21 cellular contexts compared by ENCODE assay signal in the genomic region with DNA sequence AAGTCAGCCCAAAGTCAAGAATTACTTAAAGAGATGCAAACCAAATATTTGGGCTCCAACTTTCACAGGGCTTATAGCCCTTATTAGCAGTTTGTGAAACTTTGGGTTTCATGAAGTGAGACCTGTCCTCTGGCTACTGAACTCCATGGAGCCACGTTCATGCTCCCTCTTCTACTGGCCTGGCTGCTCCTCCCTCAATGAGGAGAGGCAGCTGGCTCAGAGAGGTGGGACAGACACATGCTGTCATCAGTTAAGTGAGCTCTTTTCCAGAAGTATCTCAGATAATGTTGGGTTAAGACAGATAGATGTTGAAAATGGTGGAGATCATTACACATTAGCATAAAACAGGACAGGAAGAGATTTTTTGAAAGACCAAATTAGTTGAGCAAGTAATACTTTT. TPM values are rescaled to one million over a fixed set of nuclear protein-coding genes. Genes with fewer than 3 reads are reported as not detected.
DNase-seq lines count a peak whose midpoint lies in the region; ATAC-seq, FAIRE-seq and TF ChIP-seq lines count a peak whose summit lies in the region.
"Had no signal": no experiment of that assay in that cellular context is flagged by ENCODE, and none has a peak within 500 bp of the region (broad histone marks: within the 10 kb centered on the region; RNA-seq: fewer than 3 reads in every experiment).

No MANE protein-coding gene starts in this region.

- DNase-seq in left ventricle myocardium superior (no peak), heart left ventricle (no peak), SK-N-MC (ENCODE audit: low read depth, low spot score) (no peak), GM12878 (ENCODE audit: low read depth, low spot score) (no peak), GM12891 (ENCODE audit: insufficient read length, low spot score) (no peak)
- DNase-seq: activated CD4-positive, alpha-beta T cell treated with anti-CD3 and anti-CD28 coated beads for 48 hours; activated effector memory CD4-positive, alpha-beta T cell treated with anti-CD3 and anti-CD28 coated beads, Interleukin-2, amount 50 U/mL, for 16 hours; GM23248; hypothalamus; immature natural killer cell; KG1; mesendoderm; MV-4-11; NCI-H146; NCI-H446; NCI-H82; upper lobe of left lung had no signal

- no peak for TF ChIP-seq CTCF in heart left ventricle (IDR thresholded peaks at IDR 0.05)
- TF ChIP-seq CTCF in GM12878 (IDR thresholded peaks at IDR 0.05 in 2 of 3, conservative IDR thresholded peaks at IDR 0.05 in 1 of 3; ENCODE audit: control insufficient read depth in 2 of 3, extremely low read depth in 1 of 3, insufficient read depth in 1 of 3, low read depth in 3 of 3, low read length in 3 of 3) = no peak

- no peak overlapping the region for H2AFZ ChIP-seq in GM12878 (ENCODE audit: control insufficient read depth, low read depth, low read length)
- H2AFZ ChIP-seq: GM23248 had no signal

- H3K27me3 ChIP-seq in heart left ventricle = no peaks in the 10 kb centered on the region
- H3K27me3 ChIP-seq in GM12878 (replicated peaks in 1 of 2; ENCODE audit: control insufficient read depth in 2 of 2, insufficient read depth in 2 of 2, low read length in 1 of 2) = no peaks in the 10 kb centered on the region
- H3K27me3 ChIP-seq: upper lobe of left lung had no signal

- no peak overlapping the region for H3K27ac ChIP-seq in heart left ventricle
- H3K27ac ChIP-seq in SK-N-MC = peak overlapping the region; percentile 19; the same call in 1 of the 2 replicates
- H3K27ac ChIP-seq in GM12878 (ENCODE audit: control insufficient read depth, insufficient read depth) = no peak overlapping the region
- H3K27ac ChIP-seq: C4-2B, GM23248, upper lobe of left lung had no signal

- in situ Hi-C loops in GM12878 (cut with MboI) = no loop called here

- RAD21 ChIA-PET in GM12878 (lab: Charles Lee; ENCODE audit: unreplicated experiment) = no interaction called here

- no peak overlapping the region for H3K9ac ChIP-seq in SK-N-MC (ENCODE audit: insufficient read length)
- no peak overlapping the region for H3K9ac ChIP-seq in GM12878 (ENCODE audit: control insufficient read depth, insufficient read depth, low read length)
- H3K9ac ChIP-seq: GM23248 had no signal

- SMC1A ChIA-PET in GM12878 (lab: Charles Lee; ENCODE audit: uncharacterized antibody, unreplicated experiment) = no interaction called here

- BruUV-seq in GM12878 (replicated peaks; lab: Mats Ljungman, UMichigan) = no TSS peak

- TF ChIP-seq POLR2A in heart left ventricle (IDR thresholded peaks at IDR 0.05) (no peak), GM12878 (IDR thresholded peaks at IDR 0.05; ENCODE audit: low read depth, low read length) (no peak), GM12891 (IDR thresholded peaks at IDR 0.05; ENCODE audit: low read depth, low read length) (no peak)

- peaks cover 3% of the 10 kb centered on the region for H3K79me2 ChIP-seq in GM12878 (ENCODE audit: control insufficient read depth, insufficient read depth, low read length)

- H3K4me1 ChIP-seq in heart left ventricle = peaks cover 0 to 19% (median 2%) of the 10 kb centered on the region in 12 donors
- peaks cover 22% of the 10 kb centered on the region for H3K4me1 ChIP-seq in GM12878 (ENCODE audit: control insufficient read depth, insufficient read depth, low read length)

- POLR2A ChIA-PET in GM12878 (lab: Charles Lee) = no interaction called here

- 36 to 55% (median 45%) methylated on average over 1 of the region's 1 CpG for WGBS in heart left ventricle, 4 donors
- WGBS in GM12878 (ENCODE audit: insufficient coverage, insufficient replicate concordance, low lambda C conversion rate, missing lambda C conversion rate) = 95% methylated on average over 1 of the region's 1 CpG

- intact Hi-C loops in left ventricle myocardium superior (cut with micrococcal nuclease) = no loop called here
- intact Hi-C loops in heart left ventricle (cut with DNase I) = loop anchor here in 4 of 10 donors (10.0 kb wide), 2 partner anchors 101 to 121 kb away; a partner anchor contains a TSS
- intact Hi-C loops in GM12878 (cut with micrococcal nuclease; ENCODE audit: unreplicated experiment) = no loop called here

- peak; percentile 68 for FAIRE-seq in GM12878 (lab: Jason Lieb, UNC)
- no peak for FAIRE-seq in GM12891 (lab: Jason Lieb, UNC)

- CTCF ChIA-PET in GM12878 (lab: Yijun Ruan, JAX) = no interaction called here

- H3K36me3 ChIP-seq in heart left ventricle (peaks cover 0 to 100% (median 98%) of the 10 kb centered on the region in 9 donors), SK-N-MC (ENCODE audit: insufficient read depth, low read length) (peaks cover 62% of the 10 kb centered on the region), GM12878 (ENCODE audit: control insufficient read depth in 2 of 2, insufficient read depth in 2 of 2, low read length in 1 of 2) (peaks cover 31 to 71% of the 10 kb centered on the region in 2 experiments)

- no peak overlapping the region for H3K4me2 ChIP-seq in GM12878 (ENCODE audit: control insufficient read depth, insufficient read depth)

- no peaks in the 10 kb centered on the region for H4K20me1 ChIP-seq in GM12878 (ENCODE audit: control insufficient read depth, insufficient read depth)

- no peak for TF ChIP-seq RAD21 in GM12878 (IDR thresholded peaks at IDR 0.05; ENCODE audit: insufficient read depth, low read depth, low read length)

- no peak for TF ChIP-seq EP300 in GM12878 (IDR thresholded peaks at IDR 0.05; ENCODE audit: borderline replicate concordance in 1 of 2, control insufficient read depth in 1 of 2, low read depth in 2 of 2, low read length in 2 of 2)

- ATAC-seq in left ventricle myocardium superior = peak; percentile 33
- no peak for ATAC-seq in heart left ventricle
- no peak for ATAC-seq in GM12878
- ATAC-seq in HG02759 (IDR thresholded peaks at IDR 0.05; ENCODE audit: unreplicated experiment) = no peak
- no peak for ATAC-seq in GM19023 (IDR thresholded peaks at IDR 0.05; ENCODE audit: unreplicated experiment)

- H3K4me3 ChIP-seq in heart left ventricle (no peak overlapping the region), SK-N-MC (no peak overlapping the region), GM12878 (no peak overlapping the region)
- H3K4me3 ChIP-seq: GM23248, skin epidermis, upper lobe of left lung had no signal

- H3K9me3 ChIP-seq in heart left ventricle (no peaks in the 10 kb centered on the region), SK-N-MC (ENCODE audit: low read depth, low read length) (no peaks in the 10 kb centered on the region), GM12878 (replicated peaks; ENCODE audit: control insufficient read depth, insufficient read depth, low read length) (no peaks in the 10 kb centered on the region)
- H3K9me3 ChIP-seq: upper lobe of left lung had no signal

TF ChIP-seq in GM12891, 5 proteins besides CTCF, POLR2A, EP300 and RAD21:
- TF ChIP-seq POLR2AphosphoS5 (IDR thresholded peaks at IDR 0.05; ENCODE audit: low read depth, low read length) (no peak), POU2F2 (IDR thresholded peaks at IDR 0.05; ENCODE audit: low read depth, low read length) (no peak), TAF1 (IDR thresholded peaks at IDR 0.05; ENCODE audit: low read depth, low read length) (no peak), SPI1 (IDR thresholded peaks at IDR 0.05; ENCODE audit: low read depth, low read length) (no peak), PAX5 (IDR thresholded peaks at IDR 0.05; ENCODE audit: insufficient read depth, low read length, severe bottlenecking) (no peak)
TF ChIP-seq in GM12891: peak in this region for 0.

RNA-seq across cellular contexts. Expression of a gene that starts 19.4 kb away (rescaled TPM):
- total RNA-seq in left ventricle myocardium superior (153 TPM), heart left ventricle (100 to 1,000 TPM in 3 of 9 donors, 10 to 100 TPM in 6; 80.9 to 133 (median 88.8) TPM), GM12878 (2014; rRNA removed) (51.5 and 58.9 TPM in 2 replicates), GM12878 (2014; rRNA removed; fragmentation: Illumina TruSeq; extraction: Trizol) (37.3 and 37.9 TPM in 2 replicates), GM12878 (2021) (72.5 and 76.2 TPM in 2 replicates)
- polyA plus RNA-seq in heart left ventricle (100 to 1,000 TPM; 117 to 173 TPM), GM12878 (2011; rRNA removed) (66.0 and 72.9 TPM in 2 replicates), GM12878 (2014; fragmentation: Illumina TruSeq; extraction: Trizol) (47.7 and 51.2 TPM in 2 replicates), GM12878 (2014; fragmentation: Nextera tagmentation; extraction: Ambion mirVana) (10 to 100 TPM; 17.0 to 43.6 TPM), GM12878 (2014; rRNA removed) (79.7 and 83.9 TPM in 2 replicates), GM12878 (2016; fragmentation: Nextera tagmentation; extraction: Ambion mirVana) (100 to 1,000 TPM; 112 to 114 TPM)
- total RNA-seq in GM12878 (2013; cell fraction: nucleolus; rRNA removed) = 94.6 and 97.5 TPM in 2 replicates
- polyA plus RNA-seq in GM12878 (2011; ENCODE audit: low read depth) = 13.9 TPM
- polyA plus RNA-seq in GM12878 (2011; cell fraction: cytosol; rRNA removed) = 33.4 and 63.0 TPM in 2 replicates
- 128 and 156 TPM in 2 replicates for polyA plus RNA-seq in GM12878 (2011; cell fraction: nucleus; rRNA removed)
- 37.1 and 48.9 TPM in 2 replicates for polyA plus RNA-seq in GM12878 (2012)
- polyA minus RNA-seq in GM12878 (2011; rRNA and poly(A)+ RNA removed) = 21.5 and 26.0 TPM in 2 replicates
- polyA minus RNA-seq in GM12878 (2011; cell fraction: cytosol; rRNA and poly(A)+ RNA removed) = 9.3 and 13.4 TPM in 2 replicates
- 40.4 and 82.9 TPM in 2 replicates for polyA minus RNA-seq in GM12878 (2011; cell fraction: nucleus; rRNA and poly(A)+ RNA removed)
- 55.5 TPM for polyA plus RNA-seq in GM12891 (2012; ENCODE audit: low read depth, missing spikeins)

RNA-seq across cellular contexts. Expression of a gene that starts 53.3 kb away (rescaled TPM):
- 17.8 TPM for total RNA-seq in left ventricle myocardium superior
- total RNA-seq in heart left ventricle = 10 to 100 TPM; 17.9 to 24.1 (median 21.6) TPM
- polyA plus RNA-seq in heart left ventricle = 10 to 100 TPM in 1 of 2 donors, 1 to 10 TPM in 1; 5.1 to 17.5 TPM
- 48.9 and 49.4 TPM in 2 replicates for total RNA-seq in GM12878 (2013; cell fraction: nucleolus; rRNA removed)
- 12.0 and 13.8 TPM in 2 replicates for total RNA-seq in GM12878 (2014; rRNA removed)
- total RNA-seq in GM12878 (2014; rRNA removed; fragmentation: Illumina TruSeq; extraction: Trizol) = 10.2 and 11.0 TPM in 2 replicates
- 10.7 and 11.9 TPM in 2 replicates for total RNA-seq in GM12878 (2021)
- polyA plus RNA-seq in GM12878 (2011; ENCODE audit: low read depth) = 6.1 TPM
- polyA plus RNA-seq in GM12878 (2011; rRNA removed) = 10.9 and 11.1 TPM in 2 replicates
- polyA plus RNA-seq in GM12878 (2011; cell fraction: cytosol; rRNA removed) = 7.6 and 8.4 TPM in 2 replicates
- 19.1 and 19.3 TPM in 2 replicates for polyA plus RNA-seq in GM12878 (2011; cell fraction: nucleus; rRNA removed)
- polyA plus RNA-seq in GM12878 (2012) = 6.3 and 7.7 TPM in 2 replicates
- polyA plus RNA-seq in GM12878 (2014; fragmentation: Illumina TruSeq; extraction: Trizol) = 7.8 and 8.4 TPM in 2 replicates
- polyA plus RNA-seq in GM12878 (2014; fragmentation: Nextera tagmentation; extraction: Ambion mirVana) = 1 to 10 TPM; 2.0 to 2.1 TPM
- 7.2 and 7.4 TPM in 2 replicates for polyA plus RNA-seq in GM12878 (2014; rRNA removed)
- polyA plus RNA-seq in GM12878 (2016; fragmentation: Nextera tagmentation; extraction: Ambion mirVana) = 10 to 100 TPM; 13.4 to 17.5 TPM
- 15.4 and 15.6 TPM in 2 replicates for polyA minus RNA-seq in GM12878 (2011; rRNA and poly(A)+ RNA removed)
- polyA minus RNA-seq in GM12878 (2011; cell fraction: cytosol; rRNA and poly(A)+ RNA removed) = 5.7 and 7.0 TPM in 2 replicates
- polyA minus RNA-seq in GM12878 (2011; cell fraction: nucleus; rRNA and poly(A)+ RNA removed) = 7.4 and 11.9 TPM in 2 replicates
- polyA plus RNA-seq in GM12891 (2012; ENCODE audit: low read depth, missing spikeins) = 4.7 TPM
